In the genomic region with DNA sequence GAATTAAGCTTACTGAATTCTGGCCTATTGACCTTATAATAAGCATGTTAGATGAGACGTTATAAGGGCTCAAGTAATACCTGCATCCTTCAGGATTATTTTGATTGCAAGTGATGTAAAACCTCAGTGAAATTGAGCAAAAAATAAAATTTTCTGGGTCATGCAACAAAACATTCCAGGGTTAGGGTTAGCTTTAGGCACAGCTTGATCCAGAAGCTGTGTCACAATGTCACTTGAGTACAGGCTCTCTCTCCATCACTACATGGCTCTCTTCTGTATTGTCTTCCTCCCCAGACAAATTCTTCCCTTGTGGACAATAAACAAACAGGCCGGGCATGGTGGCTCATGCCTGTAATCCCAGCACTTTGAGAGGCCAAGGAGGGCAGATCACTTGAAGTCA, we compare ENCODE assay signal across 43 cellular contexts. TPM values are rescaled to one million over a fixed set of nuclear protein-coding genes. Genes with fewer than 3 reads are reported as not detected.
"Had no signal": no experiment of that assay in that cellular context is flagged by ENCODE, and none has a peak within 500 bp of the region (broad histone marks: within the 10 kb centered on the region; RNA-seq: fewer than 3 reads in every experiment).

No MANE protein-coding gene starts in this region.

- H3K4me3 ChIP-seq: adrenal gland, ascending aorta, body of pancreas, breast epithelium, cardiac muscle cell had no signal

- DNase-seq: activated effector memory CD4-positive, alpha-beta T cell treated with anti-CD3 and anti-CD28 coated beads, Interleukin-2, amount 50 U/mL, for 16 hours; activated effector memory CD4-positive, alpha-beta T cell treated with Interleukin-2 at 50 U/mL for 16 hours; activated gamma-delta T cell; activated gamma-delta T cell treated with Interleukin-2 at 50 U/mL for 16 hours; activated naive CD4-positive, alpha-beta T cell; activated naive CD4-positive, alpha-beta T cell treated with anti-CD3 and anti-CD28 coated beads for 36 hours; activated naive CD4-positive, alpha-beta T cell treated with anti-CD3 and anti-CD28 coated beads, Interleukin-2, amount 10 ng/mL, durations not matched to agents 7 days and 5 days; activated naive CD4-positive, alpha-beta T cell treated with anti-CD3 and anti-CD28 coated beads, Interleukin-2, amount 50 U/mL, for 16 hours; activated naive CD4-positive, alpha-beta T cell treated with Interleukin-2 at 50 U/mL for 16 hours; activated naive CD8-positive, alpha-beta T cell treated with anti-CD3 and anti-CD28 coated beads for 36 hours; activated naive CD8-positive, alpha-beta T cell treated with anti-CD3 and anti-CD28 coated beads, Interleukin-2, amount 10 ng/mL, durations not matched to agents 7 days and 5 days; activated naive CD8-positive, alpha-beta T cell treated with anti-CD3 and anti-CD28 coated beads, Interleukin-2, amount 50 U/mL, for 24 hours; activated T-cell treated with anti-CD3 and anti-CD28 coated beads, Interleukin-2, amount 50 U/mL, for 1 hour; activated T-cell treated with anti-CD3 and anti-CD28 coated beads, Interleukin-2, amount 50 U/mL, for 24 hours; activated T-cell treated with anti-CD3 and anti-CD28 coated beads, Interleukin-2, amount 50 U/mL, for 4 hours; activated T-cell treated with anti-CD3 and anti-CD28 coated beads, Interleukin-2, amount 50 U/mL, for 48 hours; activated T-cell treated with anti-CD3 and anti-CD28 coated beads, Interleukin-2, amount 50 U/mL, for 72 hours; adrenal gland; amniotic stem cell; amygdala; anterior cingulate cortex; aorta; body of pancreas; brain microvascular endothelial cell; caudate nucleus; central memory CD4-positive, alpha-beta T cell; cerebellar nuclear complex had no signal

- H3K27me3 Mint-ChIP-seq: activated naive CD4-positive, alpha-beta T cell treated with anti-CD3 and anti-CD28 coated beads, Interleukin-2, amount 50 U/mL, for 24 hours; activated naive CD8-positive, alpha-beta T cell; activated naive CD8-positive, alpha-beta T cell treated with anti-CD3 and anti-CD28 coated beads for 36 hours; activated naive CD8-positive, alpha-beta T cell treated with anti-CD3 and anti-CD28 coated beads, Interleukin-2, amount 10 ng/mL, durations not matched to agents 7 days and 5 days; activated naive CD8-positive, alpha-beta T cell treated with anti-CD3 and anti-CD28 coated beads, Interleukin-2, amount 50 U/mL, for 24 hours; activated T-cell treated with anti-CD3 and anti-CD28 coated beads, Interleukin-2, amount 50 U/mL, for 24 hours; central memory CD8-positive, alpha-beta T cell had no signal

- H3K9me3 Mint-ChIP-seq: activated naive CD4-positive, alpha-beta T cell treated with anti-CD3 and anti-CD28 coated beads for 36 hours; activated naive CD4-positive, alpha-beta T cell treated with anti-CD3 and anti-CD28 coated beads, Interleukin-2, amount 10 ng/mL, durations not matched to agents 7 days and 5 days; activated naive CD4-positive, alpha-beta T cell treated with anti-CD3 and anti-CD28 coated beads, Interleukin-2, amount 50 U/mL, for 24 hours; activated naive CD4-positive, alpha-beta T cell treated with anti-CD3 and anti-CD28 coated beads, Interleukin-2, amount 50 U/mL, for 72 hours; activated naive CD8-positive, alpha-beta T cell treated with anti-CD3 and anti-CD28 coated beads for 36 hours; activated naive CD8-positive, alpha-beta T cell treated with anti-CD3 and anti-CD28 coated beads, Interleukin-2, amount 10 ng/mL, durations not matched to agents 7 days and 5 days; activated naive CD8-positive, alpha-beta T cell treated with anti-CD3 and anti-CD28 coated beads, Interleukin-2, amount 50 U/mL, for 24 hours; activated T-cell treated with anti-CD3 and anti-CD28 coated beads, Interleukin-2, amount 50 U/mL, for 24 hours; activated T-cell treated with anti-CD3 and anti-CD28 coated beads, Interleukin-2, amount 50 U/mL, for 4 hours; activated T-cell treated with anti-CD3 and anti-CD28 coated beads, Interleukin-2, amount 50 U/mL, for 72 hours; activated T-helper 1 cell treated with anti-CD3 and anti-CD28 coated beads, Interleukin-12 subunit alpha, Interleukin-12 subunit beta, Interleukin-2, Interleukin-4 antibody, amounts not matched to agents 30 ng/mL and 10 ng/mL and 1 ng/mL, durations not matched to agents 14 hours and 24 hours and 36 hours; activated T-helper 17 cell treated with anti-CD3 and anti-CD28 coated beads, Interleukin-2, amount 50 U/mL, for 72 hours; activated T-helper 2 cell treated with anti-CD3 and anti-CD28 coated beads, Interferon-gamma antibody, Interleukin-2, Interleukin-4, amounts not matched to agents 10 μg/mL and 5 μg/mL and 100 μg/mL, durations not matched to agents 14 hours and 24 hours and 36 hours; central memory CD8-positive, alpha-beta T cell had no signal

- H3K27ac Mint-ChIP-seq: activated naive CD4-positive, alpha-beta T cell treated with anti-CD3 and anti-CD28 coated beads for 36 hours; activated naive CD4-positive, alpha-beta T cell treated with anti-CD3 and anti-CD28 coated beads, Interleukin-2, amount 10 ng/mL, durations not matched to agents 7 days and 5 days; activated naive CD4-positive, alpha-beta T cell treated with anti-CD3 and anti-CD28 coated beads, Interleukin-2, amount 50 U/mL, for 24 hours; activated naive CD4-positive, alpha-beta T cell treated with anti-CD3 and anti-CD28 coated beads, Interleukin-2, amount 50 U/mL, for 72 hours; activated naive CD8-positive, alpha-beta T cell; activated naive CD8-positive, alpha-beta T cell treated with anti-CD3 and anti-CD28 coated beads for 36 hours; activated naive CD8-positive, alpha-beta T cell treated with anti-CD3 and anti-CD28 coated beads, Interleukin-2, amount 10 ng/mL, durations not matched to agents 7 days and 5 days; activated naive CD8-positive, alpha-beta T cell treated with anti-CD3 and anti-CD28 coated beads, Interleukin-2, amount 50 U/mL, for 24 hours; activated T-cell treated with anti-CD3 and anti-CD28 coated beads, Interleukin-2, amount 50 U/mL, for 24 hours; activated T-cell treated with anti-CD3 and anti-CD28 coated beads, Interleukin-2, amount 50 U/mL, for 72 hours; activated T-helper 1 cell treated with anti-CD3 and anti-CD28 coated beads, Interleukin-12 subunit alpha, Interleukin-12 subunit beta, Interleukin-2, Interleukin-4 antibody, amounts not matched to agents 30 ng/mL and 10 ng/mL and 1 ng/mL, durations not matched to agents 14 hours and 24 hours and 36 hours; activated T-helper 17 cell treated with anti-CD3 and anti-CD28 coated beads, Interleukin-2, amount 50 U/mL, for 72 hours; activated T-helper 2 cell treated with anti-CD3 and anti-CD28 coated beads, Interferon-gamma antibody, Interleukin-2, Interleukin-4, amounts not matched to agents 10 μg/mL and 5 μg/mL and 100 μg/mL, durations not matched to agents 14 hours and 24 hours and 36 hours; brain had no signal

- H3K9me3 ChIP-seq: adrenal gland, ascending aorta, body of pancreas, breast epithelium had no signal

- H3K27ac ChIP-seq: adrenal gland, ascending aorta, body of pancreas, brain microvascular endothelial cell, breast epithelium, cardiac muscle cell had no signal

- H3K27me3 ChIP-seq: adrenal gland, ascending aorta, body of pancreas, brain microvascular endothelial cell, breast epithelium, cardiac muscle cell had no signal

- FAIRE-seq: astrocyte, bronchial epithelial cell had no signal

- H3K4me3 Mint-ChIP-seq: activated naive CD4-positive, alpha-beta T cell treated with anti-CD3 and anti-CD28 coated beads for 36 hours; activated naive CD4-positive, alpha-beta T cell treated with anti-CD3 and anti-CD28 coated beads, Interleukin-2, amount 10 ng/mL, durations not matched to agents 7 days and 5 days; activated naive CD4-positive, alpha-beta T cell treated with anti-CD3 and anti-CD28 coated beads, Interleukin-2, amount 50 U/mL, for 24 hours; activated naive CD8-positive, alpha-beta T cell; activated naive CD8-positive, alpha-beta T cell treated with anti-CD3 and anti-CD28 coated beads for 36 hours; activated naive CD8-positive, alpha-beta T cell treated with anti-CD3 and anti-CD28 coated beads, Interleukin-2, amount 10 ng/mL, durations not matched to agents 7 days and 5 days; activated naive CD8-positive, alpha-beta T cell treated with anti-CD3 and anti-CD28 coated beads, Interleukin-2, amount 50 U/mL, for 24 hours; activated T-cell treated with anti-CD3 and anti-CD28 coated beads, Interleukin-2, amount 50 U/mL, for 24 hours; activated T-cell treated with anti-CD3 and anti-CD28 coated beads, Interleukin-2, amount 50 U/mL, for 4 hours; activated T-cell treated with anti-CD3 and anti-CD28 coated beads, Interleukin-2, amount 50 U/mL, for 72 hours; activated T-helper 1 cell treated with anti-CD3 and anti-CD28 coated beads, Interleukin-12 subunit alpha, Interleukin-12 subunit beta, Interleukin-2, Interleukin-4 antibody, amounts not matched to agents 30 ng/mL and 10 ng/mL and 1 ng/mL, durations not matched to agents 14 hours and 24 hours and 36 hours; activated T-helper 17 cell treated with anti-CD3 and anti-CD28 coated beads, Interleukin-2, amount 50 U/mL, for 72 hours; central memory CD8-positive, alpha-beta T cell had no signal

- ATAC-seq: activated naive CD4-positive, alpha-beta T cell treated with anti-CD3 and anti-CD28 coated beads, Interleukin-2, amount 50 U/mL, for 72 hours; activated naive CD8-positive, alpha-beta T cell treated with anti-CD3 and anti-CD28 coated beads, Interleukin-2, amount 50 U/mL, for 24 hours; activated T-cell treated with anti-CD3 and anti-CD28 coated beads, Interleukin-2, amount 50 U/mL, for 4 hours; activated T-cell treated with anti-CD3 and anti-CD28 coated beads, Interleukin-2, amount 50 U/mL, for 72 hours; activated T-helper 17 cell treated with anti-CD3 and anti-CD28 coated beads, Interleukin-2, amount 50 U/mL, for 72 hours; body of pancreas had no signal

- H3K36me3 Mint-ChIP-seq: activated naive CD4-positive, alpha-beta T cell treated with anti-CD3 and anti-CD28 coated beads, Interleukin-2, amount 10 ng/mL, durations not matched to agents 7 days and 5 days; activated naive CD8-positive, alpha-beta T cell; activated naive CD8-positive, alpha-beta T cell treated with anti-CD3 and anti-CD28 coated beads, Interleukin-2, amount 10 ng/mL, durations not matched to agents 7 days and 5 days had no signal

- H3K36me3 ChIP-seq: adrenal gland, ascending aorta, brain microvascular endothelial cell, breast epithelium, cardiac muscle cell had no signal

RNA-seq across cellular contexts. Expression of a gene that starts 56.7 kb away (rescaled TPM):
- total RNA-seq: activated naive CD4-positive, alpha-beta T cell treated with anti-CD3 and anti-CD28 coated beads, Interleukin-2, amount 50 U/mL, for 72 hours; activated naive CD8-positive, alpha-beta T cell treated with anti-CD3 and anti-CD28 coated beads, Interleukin-2, amount 10 ng/mL, durations not matched to agents 7 days and 5 days; activated T-helper 17 cell treated with anti-CD3 and anti-CD28 coated beads, Interleukin-2, amount 50 U/mL, for 72 hours; activated T-helper 2 cell treated with anti-CD3 and anti-CD28 coated beads, Interferon-gamma antibody, Interleukin-2, Interleukin-4, amounts not matched to agents 10 μg/mL and 5 μg/mL and 100 μg/mL, durations not matched to agents 14 hours and 24 hours and 36 hours; ascending aorta; astrocyte; breast epithelium; bronchial epithelial cell; cardiac muscle cell; cardiac septum; cerebellum; chondrocyte had no signal
- polyA plus RNA-seq: cardiac muscle cell had no signal

RNA-seq across cellular contexts. Expression of a gene that starts 58.4 kb away (rescaled TPM):
- total RNA-seq: activated T-helper 17 cell treated with anti-CD3 and anti-CD28 coated beads, Interleukin-2, amount 50 U/mL, for 72 hours; astrocyte; bronchial epithelial cell; cardiac muscle cell; cerebellum had no signal
- polyA plus RNA-seq: cardiac muscle cell had no signal
